Comparison of ENCODE assay signal across 18 cellular contexts in the genomic region with DNA sequence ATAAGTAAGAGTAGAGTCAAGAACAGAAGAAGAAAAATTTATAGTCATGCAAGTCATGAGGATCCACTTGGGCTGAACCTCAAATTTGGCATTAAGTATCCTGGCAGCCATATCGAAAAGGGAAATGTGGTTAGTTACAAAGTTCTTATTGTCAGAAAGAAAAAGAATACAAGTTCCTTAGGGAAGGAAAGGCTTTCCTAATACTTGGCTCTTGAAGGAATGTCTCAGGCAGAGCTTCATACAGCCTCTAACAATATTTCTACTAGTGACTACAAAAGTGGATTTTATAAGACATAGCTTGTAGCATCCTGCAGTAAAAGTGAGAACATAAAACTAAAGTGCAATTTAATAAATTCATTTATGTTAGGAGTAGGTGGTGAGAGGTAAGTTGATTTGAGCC. TPM values are rescaled to one million over a fixed set of nuclear protein-coding genes. Genes with fewer than 3 reads are reported as not detected.
DNase-seq lines count a peak whose midpoint lies in the region; ATAC-seq and TF ChIP-seq lines count a peak whose summit lies in the region.
"Had no signal": no experiment of that assay in that cellular context is flagged by ENCODE, and none has a peak within 500 bp of the region (broad histone marks: within the 10 kb centered on the region; RNA-seq: fewer than 3 reads in every experiment).

No MANE protein-coding gene starts in this region.

- H3K36me3 ChIP-seq in heart right ventricle (peaks cover 0 to 54% (median 6%) of the 10 kb centered on the region in 9 donors), gastroesophageal sphincter (peaks cover 0 to 43% of the 10 kb centered on the region in 2 donors), uterus (no peaks in the 10 kb centered on the region)
- H3K36me3 ChIP-seq: BE2C, HAP-1 had no signal

- TF ChIP-seq EP300 in gastroesophageal sphincter (IDR thresholded peaks at IDR 0.05) = no peak

- WGBS in heart right ventricle, 2 donors = 72 to 76% methylated on average over 1 of the region's 1 CpG
- WGBS in gastroesophageal sphincter (ENCODE audit: low coverage in 1 of 2), 2 donors = 36 to 56% methylated on average over 1 of the region's 1 CpG

- intact Hi-C loops in Right ventricle myocardium superior (cut with DNase I) (loop anchor here (10.0 kb wide), 1 partner anchor 80 kb away; no protein-coding TSS in a partner anchor), heart right ventricle (cut with DNase I) (loop anchor here in 3 of 10 donors (5.0 to 10.0 kb wide), 3 partner anchors 33 to 140 kb away; a partner anchor contains a TSS), sciatic nerve (cut with DNase I) (no loop called here), uterus (cut with DNase I; ENCODE audit: low total_unique reads) (no loop called here), natural killer cell (cut with micrococcal nuclease) (no loop called here)

- H3K4me1 Mint-ChIP-seq in natural killer cell = peaks cover 9 to 10% of the 10 kb centered on the region in 2 donors
- H3K4me1 Mint-ChIP-seq: CD4-positive, alpha-beta memory T cell had no signal

- no peaks in the 10 kb centered on the region for H3K36me3 Mint-ChIP-seq in natural killer cell
- H3K36me3 Mint-ChIP-seq: CD4-positive, alpha-beta memory T cell had no signal

- no peaks in the 10 kb centered on the region for H3K27me3 ChIP-seq in heart right ventricle
- H3K27me3 ChIP-seq in gastroesophageal sphincter = no peaks in the 10 kb centered on the region
- H3K27me3 ChIP-seq in uterus = no peaks in the 10 kb centered on the region
- H3K27me3 ChIP-seq: BE2C had no signal

- no peak for DNase-seq in Right ventricle myocardium superior
- no peak for DNase-seq in heart right ventricle
- no peak for DNase-seq in sciatic nerve (ENCODE audit: low spot score)
- DNase-seq in uterus = no peak
- DNase-seq in AG08396 (ENCODE audit: low spot score) = no peak
- DNase-seq in natural killer cell = no peak
- DNase-seq: 8988T; ACHN; BE2C; CD4-positive, alpha-beta memory T cell; DMS153; DND-41; GF-D8 had no signal

- peaks cover 5 to 22% of the 10 kb centered on the region in 2 donors for H3K27me3 Mint-ChIP-seq in natural killer cell (ENCODE audit: low read depth in 2 of 2)

- H3K4me3 Mint-ChIP-seq in natural killer cell = no peak overlapping the region
- H3K4me3 Mint-ChIP-seq: CD4-positive, alpha-beta memory T cell had no signal

- H3K9me3 ChIP-seq in heart right ventricle (no peaks in the 10 kb centered on the region), gastroesophageal sphincter (no peaks in the 10 kb centered on the region), uterus (no peaks in the 10 kb centered on the region)
- H3K9me3 ChIP-seq: BE2C, HAP-1 had no signal

- no peaks in the 10 kb centered on the region for H3K9me3 Mint-ChIP-seq in natural killer cell

- TF ChIP-seq POLR2A in gastroesophageal sphincter (IDR thresholded peaks at IDR 0.05) = no peak
- no peak for TF ChIP-seq POLR2A in uterus (IDR thresholded peaks at IDR 0.05)

- peaks cover 0 to 79% (median 43%) of the 10 kb centered on the region in 9 donors for H3K4me1 ChIP-seq in heart right ventricle
- H3K4me1 ChIP-seq in gastroesophageal sphincter = peaks cover 16 to 96% (median 36%) of the 10 kb centered on the region in 3 donors
- H3K4me1 ChIP-seq in uterus = peaks cover 6 to 8% of the 10 kb centered on the region in 2 donors
- H3K4me1 ChIP-seq: BE2C, HAP-1 had no signal

- H3K27ac Mint-ChIP-seq in natural killer cell = no peak overlapping the region
- H3K27ac Mint-ChIP-seq: CD4-positive, alpha-beta memory T cell had no signal

- no peak overlapping the region for H3K4me3 ChIP-seq in heart right ventricle
- H3K4me3 ChIP-seq in gastroesophageal sphincter = no peak overlapping the region
- no peak overlapping the region for H3K4me3 ChIP-seq in uterus
- H3K4me3 ChIP-seq: HAP-1 had no signal

- peak; percentile 11 for ATAC-seq in Right ventricle myocardium superior (ENCODE audit: poor library complexity)
- no peak for ATAC-seq in heart right ventricle
- ATAC-seq in gastroesophageal sphincter = no peak
- peak; percentile 76 for ATAC-seq in sciatic nerve
- ATAC-seq in GM21576 (IDR thresholded peaks at IDR 0.05; ENCODE audit: unreplicated experiment) = no peak
- no peak for ATAC-seq in natural killer cell

- peak overlapping the region in 2 of 10 donors; percentile 16 to 60 for H3K27ac ChIP-seq in heart right ventricle
- peak overlapping the region; percentile 80 to 87 (median 86) for H3K27ac ChIP-seq in gastroesophageal sphincter
- H3K27ac ChIP-seq in uterus = peak overlapping the region; percentile 62 to 90
- H3K27ac ChIP-seq: C4-2B had no signal

- TF ChIP-seq CTCF in heart right ventricle (IDR thresholded peaks at IDR 0.05) (no peak), gastroesophageal sphincter (IDR thresholded peaks at IDR 0.05) (no peak), uterus (IDR thresholded peaks at IDR 0.05) (no peak), natural killer cell (IDR thresholded peaks at IDR 0.05) (no peak)

RNA-seq across cellular contexts. Expression of a gene that starts 45.4 kb away (rescaled TPM):
- total RNA-seq in Right ventricle myocardium superior (not detected), heart right ventricle (under 1 TPM in 1 of 10 donors, not detected in 9; 0.51 TPM), gastroesophageal sphincter (under 1 TPM in 1 of 4 donors, not detected in 3; 0.67 TPM), sciatic nerve (not detected), uterus (under 1 TPM in 1 of 4 donors, not detected in 3; 0.69 TPM), natural killer cell (not detected)
- under 1 TPM in 1 of 2 donors, not detected in 1; 0.03 TPM for polyA plus RNA-seq in heart right ventricle
- total RNA-seq: CD4-positive, alpha-beta memory T cell; H1 had no signal
- polyA plus RNA-seq: CD4-positive, alpha-beta memory T cell; H1 had no signal

Comparison
In these comparisons a context has a peak if more than half of its experiments do, and no peak if none do; other contexts are left out.
1. ATAC-seq: peak in Right ventricle myocardium superior (single experiment) and sciatic nerve (single experiment); none in heart right ventricle (0 of 8), gastroesophageal sphincter (single experiment), GM21576 (single experiment) and natural killer cell (0 of 3).